In the genomic region with DNA sequence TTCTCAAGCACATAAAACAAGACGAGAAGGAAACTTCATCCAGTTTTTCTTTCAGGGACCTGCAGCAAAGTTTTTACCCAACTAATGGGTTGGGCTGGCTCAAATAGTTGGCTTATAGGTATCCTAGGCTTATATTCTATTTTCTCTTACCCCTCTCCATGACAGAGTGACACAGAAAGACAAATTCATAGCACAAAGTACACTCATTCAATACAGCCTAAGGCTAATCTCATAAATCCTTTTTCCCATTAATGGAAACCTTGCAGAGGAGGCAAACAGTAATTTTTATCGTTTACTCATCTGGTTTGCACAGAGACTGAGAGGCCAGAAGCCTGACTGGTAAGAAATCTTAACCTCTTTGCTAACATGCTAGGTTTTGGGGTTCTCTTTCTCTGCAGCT, we compare ENCODE assay signal across 22 cellular contexts.
"Had no signal": no experiment of that assay in that cellular context is flagged by ENCODE, and none has a peak within 500 bp of the region (broad histone marks: within the 10 kb centered on the region; RNA-seq: fewer than 3 reads in every experiment).

No MANE protein-coding gene starts in this region.

- DNase-seq: dorsolateral prefrontal cortex; effector CD4-positive, alpha-beta T cell; hypothalamus; immature natural killer cell; islet precursor cell; kidney glomerular epithelial cell; left colon; naive thymus-derived CD4-positive, alpha-beta T cell; right lobe of liver; small intestine; stimulated activated CD4-positive, alpha-beta T cell treated with anti-CD3 and anti-CD28 coated beads, Interleukin-12 subunit alpha, Interleukin-12 subunit beta, amount 100 ng/mL, for 4 hours; stimulated activated CD4-positive, alpha-beta T cell treated with anti-CD3 and anti-CD28 coated beads, Interleukin-1b, Interleukin-23, amount 100 ng/mL, for 48 hours; stimulated activated CD4-positive, alpha-beta T cell treated with anti-CD3 and anti-CD28 coated beads, Interleukin-4, amount 100 ng/mL, for 1 hour; stimulated activated CD8-positive, alpha-beta memory T cell treated with anti-CD3 and anti-CD28 coated beads, Interleukin-4, amount 100 ng/mL, for 48 hours; stimulated activated naive CD4-positive, alpha-beta T cell; stimulated activated naive CD8-positive, alpha-beta T cell treated with anti-CD3 and anti-CD28 coated beads, Interleukin-15, amount 100 ng/mL, for 72 hours; transverse colon; upper lobe of right lung; uterus had no signal

- ATAC-seq: left colon; naive thymus-derived CD4-positive, alpha-beta T cell; stimulated activated naive CD8-positive, alpha-beta T cell treated with anti-CD3 and anti-CD28 coated beads, Interleukin-15, amount 100 ng/mL, for 72 hours; upper lobe of right lung had no signal

- H3K4me1 ChIP-seq: neural progenitor cell, suprapubic skin, transverse colon, upper lobe of right lung, uterus had no signal

- H3K9me3 ChIP-seq: right lobe of liver, suprapubic skin, upper lobe of right lung, uterus had no signal

- H3K4me3 ChIP-seq: dorsolateral prefrontal cortex, lung, neural progenitor cell, right lobe of liver, suprapubic skin, transverse colon, upper lobe of right lung, uterus had no signal

- H3K36me3 ChIP-seq: neural progenitor cell, right lobe of liver, suprapubic skin, transverse colon, upper lobe of right lung, uterus had no signal
